ENCODE assay signal across 8 cellular contexts in the genomic region with DNA sequence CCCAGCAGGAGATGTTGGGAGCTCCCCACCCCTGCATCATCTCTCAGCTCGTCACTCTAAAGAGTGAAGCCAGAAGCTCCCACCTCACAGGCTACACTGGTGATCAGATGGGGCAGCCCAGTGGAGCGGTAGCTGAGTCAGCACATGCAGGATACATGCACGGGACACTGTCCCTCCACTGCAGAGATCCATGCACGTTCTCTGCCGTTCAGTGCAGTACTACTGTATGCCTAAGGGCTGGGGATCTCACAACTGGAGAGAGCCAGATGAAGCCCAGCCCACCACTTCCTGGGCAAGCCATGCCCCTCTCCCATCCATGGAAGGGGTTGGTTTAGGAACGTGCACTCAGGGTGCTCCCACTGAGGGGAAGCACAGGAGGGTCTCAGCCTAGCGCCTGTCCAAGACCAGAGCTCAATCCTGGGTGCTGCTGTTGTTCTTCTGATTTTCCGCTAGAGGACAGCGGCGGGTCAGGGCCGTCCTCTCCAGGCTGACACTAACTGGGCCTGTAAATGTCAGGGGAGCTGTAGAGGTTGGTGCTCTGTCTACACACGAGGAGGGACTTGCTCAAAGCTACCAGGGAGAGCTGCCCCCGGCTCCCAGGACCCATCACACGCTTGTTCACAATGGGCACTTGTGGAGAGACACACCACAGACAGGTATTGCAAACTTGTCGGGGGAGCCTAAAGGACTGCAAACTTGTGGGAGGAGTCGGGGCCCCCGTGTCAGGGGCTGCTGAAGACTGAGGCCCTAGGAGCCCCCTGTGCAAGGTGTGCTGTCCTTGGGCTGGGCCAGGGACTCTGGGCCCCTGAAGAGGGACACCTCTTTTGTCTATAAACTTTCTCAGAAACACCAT. TPM values are rescaled to one million over a fixed set of nuclear protein-coding genes. Genes with fewer than 3 reads are reported as not detected.
DNase-seq lines count a peak whose midpoint lies in the region; ATAC-seq and TF ChIP-seq lines count a peak whose summit lies in the region.

No MANE protein-coding gene starts in this region.

- H3K9me3 ChIP-seq in esophagus muscularis mucosa: no peaks in the 10 kb centered on the region

- H3K9me3 Mint-ChIP-seq in activated B cell treated with CpG ODN at 0.5 μM for 24 hours (no peaks in the 10 kb centered on the region), neural crest cell (no peaks in the 10 kb centered on the region)

- POLR2A ChIA-PET in activated B cell treated with CpG ODN at 0.5 μM for 24 hours (lab: Charles Lee): interaction anchor here (0.5 to 2.9 kb wide), 8 partner anchors 14 to 291 kb away, joined by 3 to 25 read pairs (median 7); partner anchors contain the start of genes ABLIM2 and SH3TC1

- TF ChIP-seq EP300 in esophagus muscularis mucosa (IDR thresholded peaks at IDR 0.05): no peak

- 41% methylated on average over 15 of the region's 17 CpGs for WGBS in esophagus muscularis mucosa

- no peak overlapping the region for H3K27ac ChIP-seq in esophagus muscularis mucosa (replicated peaks in 1 of 4)

- H3K4me1 ChIP-seq in esophagus muscularis mucosa: peaks cover 2 to 9% (median 6%) of the 10 kb centered on the region in 4 donors

- CTCF ChIA-PET in activated B cell treated with CpG ODN at 0.5 μM for 24 hours (lab: Charles Lee): interaction anchor here (0.6 to 2.3 kb wide), 27 partner anchors 9 to 375 kb away, joined by 3 to 61 read pairs (median 4); partner anchors contain the start of genes ABLIM2 and SH3TC1

- intact Hi-C loops in activated B cell treated with CpG ODN at 0.5 μM for 24 hours (cut with micrococcal nuclease) (loop anchor here (1.0 to 5.0 kb wide), 6 partner anchors 16 to 374 kb away; no protein-coding TSS in a partner anchor), esophagus muscularis mucosa (cut with DNase I) (loop anchor here (10.0 kb wide), 1 partner anchor 228 kb away; no protein-coding TSS in a partner anchor)

- H3K4me1 Mint-ChIP-seq in activated B cell treated with CpG ODN at 0.5 μM for 24 hours (peaks cover 18% of the 10 kb centered on the region), neural crest cell (peaks cover 9% of the 10 kb centered on the region)

- peak; percentile 66 for ATAC-seq in HG02623 (IDR thresholded peaks at IDR 0.05; ENCODE audit: unreplicated experiment)
- ATAC-seq in activated B cell treated with CpG ODN at 0.5 μM for 24 hours (ENCODE audit: low read depth): peak; percentile 80

- TF ChIP-seq CTCF in AG09319 (IDR thresholded peaks at IDR 0.05; ENCODE audit: low read depth, low read length): peak; percentile 95
- peak; percentile 96 for TF ChIP-seq CTCF in GM12872 (IDR thresholded peaks at IDR 0.05; ENCODE audit: insufficient read depth, low read depth, low read length)
- peak; percentile 43 for TF ChIP-seq CTCF in activated B cell treated with CpG ODN at 0.5 μM for 24 hours (IDR thresholded peaks at IDR 0.05)
- peak; percentile 53 to 77 (median 61) for TF ChIP-seq CTCF in esophagus muscularis mucosa (IDR thresholded peaks at IDR 0.05)
- TF ChIP-seq CTCF in neural crest cell (conservative IDR thresholded peaks at IDR 0.05): peak; percentile 73

- H3K36me3 Mint-ChIP-seq in activated B cell treated with CpG ODN at 0.5 μM for 24 hours (ENCODE audit: low read depth): no peaks in the 10 kb centered on the region
- H3K36me3 Mint-ChIP-seq in neural crest cell (ENCODE audit: low read depth): no peaks in the 10 kb centered on the region

- H3K27ac Mint-ChIP-seq in activated B cell treated with CpG ODN at 0.5 μM for 24 hours: no peak overlapping the region
- no peak overlapping the region for H3K27ac Mint-ChIP-seq in neural crest cell (ENCODE audit: unreplicated experiment)

- H3K4me3 Mint-ChIP-seq in activated B cell treated with CpG ODN at 0.5 μM for 24 hours (no peak overlapping the region), neural crest cell (no peak overlapping the region)

- no peak for TF ChIP-seq POLR2A in esophagus muscularis mucosa (IDR thresholded peaks at IDR 0.05; ENCODE audit: low read depth)

- no peaks in the 10 kb centered on the region for H3K27me3 ChIP-seq in esophagus muscularis mucosa

- DNase-seq in AG09319 (ENCODE audit: extremely low read depth, low read depth): peak; percentile 24
- peak; percentile 16 for DNase-seq in NCI-H1417 treated with DMSO at 0.1 percent for 48 hours (lab: John Stamatoyannopoulos, UW)
- DNase-seq in activated B cell treated with CpG ODN at 0.5 μM for 24 hours: peak; percentile 33
- no peak for DNase-seq in esophagus muscularis mucosa (ENCODE audit: extremely low spot score)
- DNase-seq in neural crest cell (ENCODE audit: low read depth, low spot score): peak; percentile 48
- DNase-seq in DMS79 (lab: John Stamatoyannopoulos, UW): no peak

- no peak overlapping the region for H3K4me3 ChIP-seq in esophagus muscularis mucosa

- H3K36me3 ChIP-seq in esophagus muscularis mucosa: no peaks in the 10 kb centered on the region

- H3K27me3 Mint-ChIP-seq in activated B cell treated with CpG ODN at 0.5 μM for 24 hours (no peaks in the 10 kb centered on the region), neural crest cell (ENCODE audit: low read depth) (peaks cover 2% of the 10 kb centered on the region)

RNA-seq across cellular contexts. Expression of gene ABLIM2, which starts 18.2 kb away (rescaled TPM):
- total RNA-seq in activated B cell treated with CpG ODN at 0.5 μM for 24 hours: 5.2 and 7.0 TPM in 2 replicates
- total RNA-seq in esophagus muscularis mucosa: 10 to 100 TPM in 1 of 4 donors, 1 to 10 TPM in 3; 4.2 to 28.5 (median 8.7) TPM
- total RNA-seq in neural crest cell: 3.8 and 6.8 TPM in 2 replicates

RNA-seq across cellular contexts. Expression of gene SH3TC1, which starts 22.3 kb away (rescaled TPM):
- total RNA-seq in activated B cell treated with CpG ODN at 0.5 μM for 24 hours (104 and 135 TPM in 2 replicates), esophagus muscularis mucosa (10 to 100 TPM; 13.7 to 18.7 (median 15.2) TPM), neural crest cell (2.5 and 2.7 TPM in 2 replicates)

Comparison
In these comparisons a context has a peak if more than half of its experiments do, and no peak if none do; other contexts are left out.
1. DNase-seq: peak in AG09319 (single experiment), NCI-H1417 treated with DMSO at 0.1 percent for 48 hours (single experiment), activated B cell treated with CpG ODN at 0.5 μM for 24 hours (single experiment) and neural crest cell (single experiment); none in esophagus muscularis mucosa (single experiment) and DMS79 (single experiment).
2. CTCF ChIP-seq: peak in every context shown above with its lines; median percentile 96 in GM12872; 95 in AG09319; 73 in neural crest cell; 61 in esophagus muscularis mucosa; 43 in activated B cell treated with CpG ODN at 0.5 μM for 24 hours.